In genomic region chr1:65691962-65692361, GRCh38 we compare ENCODE assay signal across 18 cellular contexts.
DNase-seq lines count a peak whose midpoint lies in the region; TF ChIP-seq lines count a peak whose summit lies in the region.
"Had no signal": no experiment of that assay in that cellular context is flagged by ENCODE, and none has a peak within 500 bp of the region (broad histone marks: within the 10 kb centered on the region; RNA-seq: fewer than 3 reads in every experiment).

No MANE protein-coding gene starts in this region.

- H3K4me3 ChIP-seq in DOHH2 (ENCODE audit: low read length) (no peak overlapping the region; the same call in 1 of the 2 replicates), skeletal muscle tissue (ENCODE audit: low read length in 3 of 3) (no peak overlapping the region)
- H3K4me3 ChIP-seq: cardiac muscle cell, left lung, pancreas, smooth muscle cell had no signal

- H3K79me2 ChIP-seq in DOHH2 (ENCODE audit: control insufficient read depth, low read length) = no peaks in the 10 kb centered on the region

- H3K9me3 ChIP-seq in DOHH2 (ENCODE audit: control insufficient read depth, insufficient read depth, low read length) = no peaks in the 10 kb centered on the region
- no peaks in the 10 kb centered on the region for H3K9me3 ChIP-seq in skeletal muscle tissue (ENCODE audit: control insufficient read depth in 3 of 3, low read length in 3 of 3)
- H3K9me3 ChIP-seq: left lung, pancreas, SK-N-SH had no signal

- no peak overlapping the region for H3K9ac ChIP-seq in skeletal muscle tissue (ENCODE audit: low read depth in 1 of 3, low read length in 3 of 3)
- H3K9ac ChIP-seq: SK-N-SH had no signal

- H3K27me3 ChIP-seq in DOHH2 (ENCODE audit: control insufficient read depth, low read length) (no peaks in the 10 kb centered on the region), skeletal muscle tissue (ENCODE audit: control insufficient read depth in 3 of 3, insufficient read depth in 3 of 3, low read length in 3 of 3) (no peaks in the 10 kb centered on the region)
- H3K27me3 ChIP-seq: cardiac muscle cell, left lung, pancreas had no signal

- H3K4me1 ChIP-seq in DOHH2 (ENCODE audit: control insufficient read depth, low read length) (peaks cover 39% of the 10 kb centered on the region), skeletal muscle tissue (ENCODE audit: control insufficient read depth in 3 of 3, insufficient read depth in 3 of 3, low read length in 3 of 3) (peaks cover 10 to 31% (median 19%) of the 10 kb centered on the region in 3 donors)
- H3K4me1 ChIP-seq: pancreas had no signal

- no peak for TF ChIP-seq CTCF in DOHH2 (IDR thresholded peaks at IDR 0.05; ENCODE audit: low read depth, low read length, poor library complexity, severe bottlenecking)

- no peaks in the 10 kb centered on the region for H3F3A ChIP-seq in DOHH2 (ENCODE audit: control insufficient read depth, insufficient read depth)

- H3K27ac ChIP-seq in DOHH2 (ENCODE audit: low read depth, low read length) (no peak overlapping the region), skeletal muscle tissue (ENCODE audit: low read depth, low read length) (peak overlapping the region; percentile 26)
- H3K27ac ChIP-seq: cardiac muscle cell, pancreas had no signal

- H3K9me2 ChIP-seq in DOHH2 (replicated peaks; ENCODE audit: control insufficient read depth, low read length) = no peaks in the 10 kb centered on the region
- H3K9me2 ChIP-seq: SK-N-SH had no signal

- peak; percentile 0 for DNase-seq in NOMO-1 treated with dmso at 0.1 percent for 144 hours (lab: John Stamatoyannopoulos, UW; ENCODE audit: unreplicated experiment)
- DNase-seq in fibroblast of peridontal ligament (ENCODE audit: extremely low read depth) = peak; percentile 29
- no peak for DNase-seq in activated T-cell treated with anti-CD3 and anti-CD28 coated beads for 4 hours
- DNase-seq in DMS153 treated with DMSO at 0.1 percent for 48 hours (lab: John Stamatoyannopoulos, UW; ENCODE audit: unreplicated experiment) = no peak
- no peak for DNase-seq in GF-D8 (lab: John Stamatoyannopoulos, UW)
- no peak for DNase-seq in superior temporal gyrus (ENCODE audit: extremely low spot score)
- DNase-seq: activated CD4-positive, alpha-beta T cell treated with anti-CD3 and anti-CD28 coated beads, Interleukin-2, amount 10 ng/mL, durations not matched to agents 7 days and 5 days; effector memory CD8-positive, alpha-beta T cell; left lung; naive B cell; NCI-H187; pancreas; SK-N-SH; stimulated activated naive CD4-positive, alpha-beta T cell had no signal

- no peaks in the 10 kb centered on the region for H4K20me1 ChIP-seq in DOHH2 (ENCODE audit: control insufficient read depth, insufficient read depth, low read depth, low read length)

- peak overlapping the region; percentile 53 for H3K4me2 ChIP-seq in DOHH2 (ENCODE audit: low read length)
- H3K4me2 ChIP-seq: SK-N-SH had no signal

- H3K36me3 ChIP-seq in DOHH2 (ENCODE audit: control insufficient read depth, low read length) (no peaks in the 10 kb centered on the region), skeletal muscle tissue (ENCODE audit: control insufficient read depth in 3 of 3, insufficient read depth in 3 of 3, low read length in 3 of 3) (no peaks in the 10 kb centered on the region)
- H3K36me3 ChIP-seq: cardiac muscle cell, left lung, pancreas had no signal

Comparison
In these comparisons a context has a peak if more than half of its experiments do, and no peak if none do; other contexts are left out.
1. DNase-seq: peak in NOMO-1 treated with dmso at 0.1 percent for 144 hours (single experiment) and fibroblast of peridontal ligament (single experiment); none in activated T-cell treated with anti-CD3 and anti-CD28 coated beads for 4 hours (single experiment), DMS153 treated with DMSO at 0.1 percent for 48 hours (single experiment), GF-D8 (single experiment) and superior temporal gyrus (single experiment).